In the genomic region with DNA sequence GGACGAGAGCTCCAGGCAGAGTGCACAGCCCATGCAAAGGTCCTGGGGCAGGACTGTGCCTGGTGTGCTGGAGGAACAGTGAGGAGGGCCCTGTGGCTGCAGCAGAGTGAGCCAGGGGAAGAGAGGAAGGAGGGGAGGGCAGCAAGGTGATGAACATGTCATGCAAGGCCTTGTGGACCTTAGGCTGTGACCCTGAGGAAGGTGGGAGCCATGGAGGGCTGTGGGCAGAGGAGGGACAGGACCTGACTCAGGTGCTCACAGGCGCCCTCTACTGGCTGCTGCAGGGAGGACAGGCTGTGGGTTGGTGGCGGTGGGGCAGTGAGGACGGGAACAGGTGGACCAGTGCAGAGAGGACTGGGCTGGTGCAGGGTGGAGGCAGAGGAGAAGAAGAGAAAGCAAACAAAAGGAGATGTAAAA, we compare ENCODE assay signal across 8 cellular contexts.
DNase-seq lines count a peak whose midpoint lies in the region; ATAC-seq and TF ChIP-seq lines count a peak whose summit lies in the region.

No MANE protein-coding gene starts in this region.

- no peak for ATAC-seq in HG03521 (IDR thresholded peaks at IDR 0.05; ENCODE audit: unreplicated experiment)
- ATAC-seq in GM18511 (IDR thresholded peaks at IDR 0.05; ENCODE audit: unreplicated experiment) = no peak

- in situ Hi-C loops in astrocyte of the cerebellum (cut with HindIII; ENCODE audit: low sequenced_read_pairs) = no loop called here

- peaks cover 5% of the 10 kb centered on the region for H3K9me3 Mint-ChIP-seq in neural crest cell

- TF ChIP-seq CTCF in GM10266 (IDR thresholded peaks at IDR 0.05; ENCODE audit: control insufficient read depth, insufficient read depth, low read depth, missing control alignments) = peak; percentile 73
- TF ChIP-seq CTCF in astrocyte of the cerebellum (IDR thresholded peaks at IDR 0.05; ENCODE audit: low read depth, low read length, missing control alignments) = peak; percentile 41
- peak; percentile 64 for TF ChIP-seq CTCF in neural crest cell (conservative IDR thresholded peaks at IDR 0.05)

- H3K4me3 ChIP-seq in astrocyte of the cerebellum (ENCODE audit: low read depth, low read length) = no peak overlapping the region

- no peaks in the 10 kb centered on the region for H3K36me3 Mint-ChIP-seq in neural crest cell (ENCODE audit: low read depth)

- peaks cover 10% of the 10 kb centered on the region for H3K4me1 Mint-ChIP-seq in neural crest cell

- H3K27me3 Mint-ChIP-seq in neural crest cell (ENCODE audit: low read depth) = no peaks in the 10 kb centered on the region

- DNase-seq in GM10266 (ENCODE audit: extremely low spot score) = no peak
- DNase-seq in T-helper 1 cell = peak in 3 of 5 donors; percentile 27 to 41 (median 38)
- DNase-seq in astrocyte of the cerebellum (ENCODE audit: low read depth) = no peak
- peak; percentile 52 for DNase-seq in neural crest cell (ENCODE audit: low read depth, low spot score)
- no peak for DNase-seq in pons (ENCODE audit: low spot score)
- DNase-seq in retina = no peak

- H3K27ac Mint-ChIP-seq in neural crest cell (ENCODE audit: unreplicated experiment) = peak overlapping the region; percentile 86

- peak overlapping the region; percentile 41 for H3K4me3 Mint-ChIP-seq in neural crest cell

Comparison
In these comparisons a context has a peak if more than half of its experiments do, and no peak if none do; other contexts are left out.
1. DNase-seq: peak in T-helper 1 cell (3 of 5) and neural crest cell (single experiment); none in GM10266 (single experiment), astrocyte of the cerebellum (single experiment), pons (single experiment) and retina (single experiment).
2. Peak in every context shown above with its lines, with median percentiles within 50 percentile points of each other: CTCF ChIP-seq.